In the genomic region with DNA sequence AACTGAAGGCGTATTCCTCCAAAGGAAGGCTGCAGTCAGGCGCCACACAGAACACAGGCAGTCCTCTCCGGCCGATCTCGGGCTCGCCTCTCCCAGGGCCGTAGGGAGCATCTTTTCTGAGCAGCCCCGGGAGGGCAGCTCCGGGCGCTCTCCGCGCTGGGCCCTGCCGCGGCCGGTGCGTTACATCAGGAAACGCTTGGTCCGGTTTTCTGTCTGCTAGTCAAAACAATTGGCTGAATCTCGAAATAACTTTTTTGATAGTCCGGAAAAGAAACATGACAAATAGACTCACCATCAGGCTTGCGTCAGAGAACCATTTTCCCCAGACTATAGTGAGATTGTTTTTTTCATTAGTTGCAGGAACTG, we compare ENCODE assay signal across 1 cellular context.
TF ChIP-seq lines count a peak whose summit lies in the region.

No MANE protein-coding gene starts in this region.

TF ChIP-seq in GM12878, 131 proteins besides CTCF, POLR2A, EP300 and RAD21 (continued from another document):
- TF ChIP-seq, protein P1, sequence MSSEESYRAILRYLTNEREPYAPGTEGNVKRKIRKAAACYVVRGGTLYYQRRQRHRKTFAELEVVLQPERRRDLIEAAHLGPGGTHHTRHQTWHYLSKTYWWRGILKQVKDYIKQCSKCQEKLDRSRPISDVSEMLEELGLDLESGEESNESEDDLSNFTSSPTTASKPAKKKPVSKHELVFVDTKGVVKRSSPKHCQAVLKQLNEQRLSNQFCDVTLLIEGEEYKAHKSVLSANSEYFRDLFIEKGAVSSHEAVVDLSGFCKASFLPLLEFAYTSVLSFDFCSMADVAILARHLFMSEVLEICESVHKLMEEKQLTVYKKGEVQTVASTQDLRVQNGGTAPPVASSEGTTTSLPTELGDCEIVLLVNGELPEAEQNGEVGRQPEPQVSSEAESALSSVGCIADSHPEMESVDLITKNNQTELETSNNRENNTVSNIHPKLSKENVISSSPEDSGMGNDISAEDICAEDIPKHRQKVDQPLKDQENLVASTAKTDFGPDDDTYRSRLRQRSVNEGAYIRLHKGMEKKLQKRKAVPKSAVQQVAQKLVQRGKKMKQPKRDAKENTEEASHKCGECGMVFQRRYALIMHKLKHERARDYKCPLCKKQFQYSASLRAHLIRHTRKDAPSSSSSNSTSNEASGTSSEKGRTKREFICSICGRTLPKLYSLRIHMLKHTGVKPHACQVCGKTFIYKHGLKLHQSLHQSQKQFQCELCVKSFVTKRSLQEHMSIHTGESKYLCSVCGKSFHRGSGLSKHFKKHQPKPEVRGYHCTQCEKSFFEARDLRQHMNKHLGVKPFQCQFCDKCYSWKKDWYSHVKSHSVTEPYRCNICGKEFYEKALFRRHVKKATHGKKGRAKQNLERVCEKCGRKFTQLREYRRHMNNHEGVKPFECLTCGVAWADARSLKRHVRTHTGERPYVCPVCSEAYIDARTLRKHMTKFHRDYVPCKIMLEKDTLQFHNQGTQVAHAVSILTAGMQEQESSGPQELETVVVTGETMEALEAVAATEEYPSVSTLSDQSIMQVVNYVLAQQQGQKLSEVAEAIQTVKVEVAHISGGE (CRISPR knock-in tag; IDR thresholded peaks at IDR 0.05): no peak
- no peak for TF ChIP-seq NFYA (IDR thresholded peaks at IDR 0.05; ENCODE audit: borderline replicate concordance, low read depth, low read length)
TF ChIP-seq in GM12878: peak in this region for 0.
